ENCODE assay signal across 22 cellular contexts in genomic region chr11:57307666-57308270, GRCh38. TPM values are rescaled to one million over a fixed set of nuclear protein-coding genes. Genes with fewer than 3 reads are reported as not detected.
DNase-seq lines count a peak whose midpoint lies in the region; ATAC-seq, FAIRE-seq and TF ChIP-seq lines count a peak whose summit lies in the region.
"Had no signal": no experiment of that assay in that cellular context is flagged by ENCODE, and none has a peak within 500 bp of the region (broad histone marks: within the 10 kb centered on the region; RNA-seq: fewer than 3 reads in every experiment).

No MANE protein-coding gene starts in this region.

- BruUV-seq in Calu3 (replicated peaks; lab: Mats Ljungman, UMichigan) = no TSS peak

- H3K9me3 Mint-ChIP-seq in Calu3 (ENCODE audit: low read depth, unreplicated experiment) (no peaks in the 10 kb centered on the region), astrocyte (ENCODE audit: unreplicated experiment) (no peaks in the 10 kb centered on the region)
- no peaks in the 10 kb centered on the region for H3K9me3 Mint-ChIP-seq in naive thymus-derived CD4-positive, alpha-beta T cell
- H3K9me3 Mint-ChIP-seq: activated naive CD4-positive, alpha-beta T cell treated with anti-CD3 and anti-CD28 coated beads, Interleukin-2, amount 10 ng/mL, durations not matched to agents 7 days and 5 days had no signal

- no peak for ATAC-seq in HG03159 (IDR thresholded peaks at IDR 0.05; ENCODE audit: unreplicated experiment)
- no peak for ATAC-seq in naive thymus-derived CD4-positive, alpha-beta T cell

- H3K36me3 Mint-ChIP-seq in Calu3 (ENCODE audit: insufficient read depth, unreplicated experiment) = peaks cover 73% of the 10 kb centered on the region
- H3K36me3 Mint-ChIP-seq in astrocyte (ENCODE audit: low read depth, unreplicated experiment) = peaks cover 34% of the 10 kb centered on the region
- peaks cover 0 to 21% (median 0%) of the 10 kb centered on the region in 5 donors for H3K36me3 Mint-ChIP-seq in naive thymus-derived CD4-positive, alpha-beta T cell

- no peak overlapping the region for H2AFZ ChIP-seq in astrocyte (ENCODE audit: low read depth, low read length)

- peaks cover 88% of the 10 kb centered on the region for H3K79me2 ChIP-seq in astrocyte (ENCODE audit: insufficient read depth, low read length)

- H3K9ac ChIP-seq in astrocyte (ENCODE audit: low read length) (peak overlapping the region; percentile 12), skeletal muscle satellite cell (ENCODE audit: low read depth, low read length) (no peak overlapping the region)

- TF ChIP-seq CTCF in Calu3 (IDR thresholded peaks at IDR 0.05; ENCODE audit: unreplicated experiment) (no peak), astrocyte (IDR thresholded peaks at IDR 0.05; ENCODE audit: insufficient read depth, low read depth, low read length) (no peak)

- H3K9me3 ChIP-seq in astrocyte (ENCODE audit: insufficient read depth, low read depth, low read length) = no peaks in the 10 kb centered on the region
- no peaks in the 10 kb centered on the region for H3K9me3 ChIP-seq in skeletal muscle satellite cell (replicated peaks; ENCODE audit: low read length)
- H3K9me3 ChIP-seq in naive thymus-derived CD4-positive, alpha-beta T cell (ENCODE audit: control insufficient read depth in 2 of 3, low read length in 3 of 3) = no peaks in the 10 kb centered on the region
- H3K9me3 ChIP-seq: neutrophil, right atrium auricular region had no signal

- peaks cover 22% of the 10 kb centered on the region for H3K36me3 ChIP-seq in astrocyte (ENCODE audit: insufficient read depth, low read length)
- peaks cover 66% of the 10 kb centered on the region for H3K36me3 ChIP-seq in skeletal muscle satellite cell (ENCODE audit: insufficient read depth, low read length)
- peaks cover 0 to 1% (median 0%) of the 10 kb centered on the region in 3 experiments for H3K36me3 ChIP-seq in naive thymus-derived CD4-positive, alpha-beta T cell (ENCODE audit: control insufficient read depth in 2 of 3, insufficient read depth in 3 of 3, low read length in 3 of 3)
- H3K36me3 ChIP-seq: neutrophil had no signal

- H3K4me1 ChIP-seq in astrocyte (ENCODE audit: insufficient read depth, low read length) = peaks cover 52% of the 10 kb centered on the region
- H3K4me1 ChIP-seq in skeletal muscle satellite cell (ENCODE audit: control insufficient read depth, insufficient read depth, low read length) = peaks cover 88% of the 10 kb centered on the region
- peaks cover 0 to 8% of the 10 kb centered on the region in 2 donors for H3K4me1 ChIP-seq in naive thymus-derived CD4-positive, alpha-beta T cell (ENCODE audit: control insufficient read depth in 2 of 2, insufficient read depth in 2 of 2, low read length in 2 of 2)

- H3K4me3 Mint-ChIP-seq in Calu3 (ENCODE audit: low read depth, unreplicated experiment) (peak overlapping the region; percentile 21), astrocyte (ENCODE audit: unreplicated experiment) (no peak overlapping the region)
- no peak overlapping the region for H3K4me3 Mint-ChIP-seq in naive thymus-derived CD4-positive, alpha-beta T cell
- H3K4me3 Mint-ChIP-seq: activated naive CD4-positive, alpha-beta T cell treated with anti-CD3 and anti-CD28 coated beads, Interleukin-2, amount 10 ng/mL, durations not matched to agents 7 days and 5 days had no signal

- no peak for FAIRE-seq in astrocyte (lab: Jason Lieb, UNC)
- FAIRE-seq: D721Med had no signal

- DNase-seq in Calu3 (no peak), astrocyte (ENCODE audit: low read depth) (no peak), kidney tubule cell (ENCODE audit: low spot score) (peak; percentile 58), hippocampal formation (lab: John Stamatoyannopoulos, UW) (no peak), NCI-H2029 treated with DMSO at 0.1 percent for 48 hours (lab: John Stamatoyannopoulos, UW) (no peak)
- no peak for DNase-seq in naive thymus-derived CD4-positive, alpha-beta T cell
- DNase-seq: activated CD4-positive, alpha-beta T cell treated with anti-CD3 and anti-CD28 coated beads, Interleukin-2, amount 50 U/mL, for 1 hour; activated naive CD4-positive, alpha-beta T cell treated with anti-CD3 and anti-CD28 coated beads, Interleukin-2, amount 10 ng/mL, durations not matched to agents 7 days and 5 days; cortex of kidney; erythroblast; GF-D8; head of caudate nucleus; NCI-H2081 treated with DMSO at 0.1 percent for 48 hours; NCI-H524; OCI-M1; stimulated activated CD4-positive, alpha-beta T cell treated with anti-CD3 and anti-CD28 coated beads, Interleukin-2, amount 100 ng/mL, for 24 hours had no signal

- CTCF ChIA-PET in Calu3 (lab: Charles Lee) = interaction anchor here (0.6 kb wide), 1 partner anchor 320 kb away, joined by 5 read pairs; no protein-coding TSS in a partner anchor
- CTCF ChIA-PET in naive thymus-derived CD4-positive, alpha-beta T cell (lab: Charles Lee) = no interaction called here

- peak overlapping the region; percentile 65 for H3K4me2 ChIP-seq in astrocyte (ENCODE audit: low read length)
- H3K4me2 ChIP-seq in skeletal muscle satellite cell (ENCODE audit: low read length) = peak overlapping the region; percentile 90

- H3K4me1 Mint-ChIP-seq in Calu3 (ENCODE audit: low read depth, unreplicated experiment) = peaks cover 57% of the 10 kb centered on the region
- peaks cover 60% of the 10 kb centered on the region for H3K4me1 Mint-ChIP-seq in astrocyte (ENCODE audit: low read depth, unreplicated experiment)
- H3K4me1 Mint-ChIP-seq in naive thymus-derived CD4-positive, alpha-beta T cell = peaks cover 7 to 17% (median 13%) of the 10 kb centered on the region in 7 donors

- H3K27ac Mint-ChIP-seq in Calu3 (ENCODE audit: unreplicated experiment) (peak overlapping the region; percentile 71), astrocyte (ENCODE audit: unreplicated experiment) (no peak overlapping the region)
- no peak overlapping the region for H3K27ac Mint-ChIP-seq in naive thymus-derived CD4-positive, alpha-beta T cell
- H3K27ac Mint-ChIP-seq: activated naive CD4-positive, alpha-beta T cell treated with anti-CD3 and anti-CD28 coated beads, Interleukin-2, amount 10 ng/mL, durations not matched to agents 7 days and 5 days had no signal

- intact Hi-C loops in Calu3 (cut with micrococcal nuclease; ENCODE audit: unreplicated experiment) = no loop called here
- intact Hi-C loops in naive thymus-derived CD4-positive, alpha-beta T cell (cut with micrococcal nuclease) = no loop called here

- H3K27ac ChIP-seq in astrocyte (ENCODE audit: low read depth, low read length) = no peak overlapping the region
- no peak overlapping the region for H3K27ac ChIP-seq in naive thymus-derived CD4-positive, alpha-beta T cell (ENCODE audit: low read depth, low read length)
- H3K27ac ChIP-seq: neutrophil, right atrium auricular region had no signal

- no peaks in the 10 kb centered on the region for H3K27me3 ChIP-seq in astrocyte (ENCODE audit: insufficient read depth, low read length)
- no peaks in the 10 kb centered on the region for H3K27me3 ChIP-seq in skeletal muscle satellite cell (ENCODE audit: control insufficient read depth, insufficient read depth, low read length)
- no peaks in the 10 kb centered on the region for H3K27me3 ChIP-seq in naive thymus-derived CD4-positive, alpha-beta T cell (ENCODE audit: control insufficient read depth in 2 of 2, insufficient read depth in 2 of 2, low read length in 2 of 2)
- H3K27me3 ChIP-seq: right atrium auricular region had no signal

- POLR2A ChIA-PET in naive thymus-derived CD4-positive, alpha-beta T cell (lab: Charles Lee) = interaction anchor here (0.7 kb wide), 1 partner anchor 18 kb away, joined by 3 read pairs; no protein-coding TSS in a partner anchor

- H3K27me3 Mint-ChIP-seq in Calu3 (ENCODE audit: unreplicated experiment) (no peaks in the 10 kb centered on the region), astrocyte (ENCODE audit: low read depth, unreplicated experiment) (no peaks in the 10 kb centered on the region)
- no peaks in the 10 kb centered on the region for H3K27me3 Mint-ChIP-seq in naive thymus-derived CD4-positive, alpha-beta T cell
- H3K27me3 Mint-ChIP-seq: activated naive CD4-positive, alpha-beta T cell treated with anti-CD3 and anti-CD28 coated beads, Interleukin-2, amount 10 ng/mL, durations not matched to agents 7 days and 5 days had no signal

- peaks cover 87% of the 10 kb centered on the region for H4K20me1 ChIP-seq in astrocyte (ENCODE audit: insufficient read depth, low read length)

- H3K4me3 ChIP-seq in astrocyte (ENCODE audit: insufficient read depth, low read depth, low read length) (no peak overlapping the region), skeletal muscle satellite cell (ENCODE audit: low read length) (peak overlapping the region; percentile 70)
- H3K4me3 ChIP-seq in naive thymus-derived CD4-positive, alpha-beta T cell (ENCODE audit: low read length) = no peak overlapping the region
- H3K4me3 ChIP-seq: right atrium auricular region had no signal

RNA-seq across cellular contexts. Expression of gene TNKS1BP1, which starts 17.0 kb away (rescaled TPM):
- total RNA-seq in Calu3 (2022) = 151 TPM in 2 replicates
- 149 and 161 TPM in 2 replicates for total RNA-seq in astrocyte
- total RNA-seq in skeletal muscle satellite cell (2012; rRNA removed) = 48.2 and 67.3 TPM in 2 replicates
- 10 to 100 TPM; 11.2 to 22.0 (median 15.9) TPM for total RNA-seq in naive thymus-derived CD4-positive, alpha-beta T cell
- 1 to 10 TPM; 2.8 to 7.5 TPM for polyA plus RNA-seq in naive thymus-derived CD4-positive, alpha-beta T cell

RNA-seq across cellular contexts. Expression of gene SSRP1, which starts 27.9 kb away (rescaled TPM):
- total RNA-seq in Calu3 (2022) (134 and 145 TPM in 2 replicates), astrocyte (76.9 and 79.5 TPM in 2 replicates)
- total RNA-seq in skeletal muscle satellite cell (2012; rRNA removed) = 74.0 and 75.1 TPM in 2 replicates
- 100 to 1,000 TPM in 1 of 5 experiments, 10 to 100 TPM in 4; 46.9 to 146 (median 70.1) TPM for total RNA-seq in naive thymus-derived CD4-positive, alpha-beta T cell
- polyA plus RNA-seq in naive thymus-derived CD4-positive, alpha-beta T cell = 10 to 100 TPM; 34.3 to 48.9 TPM

RNA-seq across cellular contexts. Expression of gene P2RX3, which starts 30.4 kb away (rescaled TPM):
- total RNA-seq in Calu3 (2022) (not detected in 2 replicates), astrocyte (not detected in 2 replicates)
- not detected in 2 replicates for total RNA-seq in skeletal muscle satellite cell (2012; rRNA removed)
- total RNA-seq in naive thymus-derived CD4-positive, alpha-beta T cell = not detected
- not detected for polyA plus RNA-seq in naive thymus-derived CD4-positive, alpha-beta T cell
- total RNA-seq: SK-MEL-5 had no signal
